Comparison of ENCODE assay signal across 16 cellular contexts in genomic region chr14:101721111-101721510, GRCh38. TPM values are rescaled to one million over a fixed set of nuclear protein-coding genes. Genes with fewer than 3 reads are reported as not detected.
A peak's percentile ranks its signal among the peaks of the same experiment; 100 is the strongest.
DNase-seq lines count a peak whose midpoint lies in the region; ATAC-seq, FAIRE-seq and TF ChIP-seq lines count a peak whose summit lies in the region.
"Had no signal": no experiment of that assay in that cellular context is flagged by ENCODE, and none has a peak within 500 bp of the region (broad histone marks: within the 10 kb centered on the region; RNA-seq: fewer than 3 reads in every experiment).

No MANE protein-coding gene starts in this region.

- no peak for TF ChIP-seq POLR2A in esophagus squamous epithelium (IDR thresholded peaks at IDR 0.05)
- no peak for TF ChIP-seq POLR2A in GM12891 (IDR thresholded peaks at IDR 0.05; ENCODE audit: low read depth, low read length)

- H3K9me3 ChIP-seq in SJSA1 (replicated peaks): no peaks in the 10 kb centered on the region
- no peaks in the 10 kb centered on the region for H3K9me3 ChIP-seq in esophagus squamous epithelium
- no peaks in the 10 kb centered on the region for H3K9me3 ChIP-seq in thymus (ENCODE audit: control insufficient read depth)

- no peaks in the 10 kb centered on the region for H3K9me3 Mint-ChIP-seq in activated T-cell treated with anti-CD3 and anti-CD28 coated beads, Interleukin-2, amount 50 U/mL, for 24 hours

- peak; percentile 27 for DNase-seq in activated T-cell treated with anti-CD3 and anti-CD28 coated beads, Interleukin-2, amount 50 U/mL, for 24 hours
- no peak for DNase-seq in activated T-cell treated with anti-CD3 and anti-CD28 coated beads, Interleukin-2, amount 50 U/mL, for 1 hour
- no peak for DNase-seq in SJSA1 (ENCODE audit: low read depth in 1 of 2, low spot score in 2 of 2)
- DNase-seq in esophagus squamous epithelium (lab: John Stamatoyannopoulos, UW): no peak
- DNase-seq in GM12891 (ENCODE audit: insufficient read length, low spot score): no peak
- DNase-seq: ACHN, aorta, erythroblast, glutamatergic neuron, NCI-H2029, posterior cingulate gyrus had no signal

- peaks cover 14% of the 10 kb centered on the region for H3K4me1 ChIP-seq in SJSA1 (replicated peaks)
- no peaks in the 10 kb centered on the region for H3K4me1 ChIP-seq in esophagus squamous epithelium
- H3K4me1 ChIP-seq in thymus (ENCODE audit: control insufficient read depth, insufficient read depth, low read length): peaks cover 14% of the 10 kb centered on the region

- peak overlapping the region; percentile 73 for H3K4me3 Mint-ChIP-seq in activated T-cell treated with anti-CD3 and anti-CD28 coated beads, Interleukin-2, amount 50 U/mL, for 24 hours

- H3K27ac ChIP-seq in SJSA1: peak overlapping the region; percentile 78; the same call in 1 of the 2 replicates
- H3K27ac ChIP-seq in esophagus squamous epithelium: peak overlapping the region in 3 of 4 donors; percentile 54 to 73 (median 73)
- peak overlapping the region; percentile 22 for H3K27ac ChIP-seq in thymus (ENCODE audit: low read depth)

- H3K4me3 ChIP-seq in SJSA1 (no peak overlapping the region), esophagus squamous epithelium (no peak overlapping the region), thymus (ENCODE audit: low read length) (no peak overlapping the region)

- intact Hi-C loops in esophagus squamous epithelium (cut with DNase I): no loop called here

- peak overlapping the region; percentile 59 for H3K27ac Mint-ChIP-seq in activated T-cell treated with anti-CD3 and anti-CD28 coated beads, Interleukin-2, amount 50 U/mL, for 24 hours

- ATAC-seq in GM19397 (IDR thresholded peaks at IDR 0.05; ENCODE audit: unreplicated experiment) (no peak), HG03139 (IDR thresholded peaks at IDR 0.05; ENCODE audit: unreplicated experiment) (no peak)
- ATAC-seq: Panc1 had no signal

- no peaks in the 10 kb centered on the region for H3K36me3 ChIP-seq in SJSA1
- H3K36me3 ChIP-seq in esophagus squamous epithelium: no peaks in the 10 kb centered on the region
- no peaks in the 10 kb centered on the region for H3K36me3 ChIP-seq in thymus (ENCODE audit: control insufficient read depth, insufficient read depth)

- 48 to 53% methylated on average over 4 to 5 of the region's 5 CpGs for WGBS in esophagus squamous epithelium, 2 donors
- WGBS in thymus: 48% methylated on average over 5 of the region's 5 CpGs

- H3K36me3 Mint-ChIP-seq in activated T-cell treated with anti-CD3 and anti-CD28 coated beads, Interleukin-2, amount 50 U/mL, for 24 hours (ENCODE audit: low read depth): no peaks in the 10 kb centered on the region

- H3K27me3 ChIP-seq in SJSA1 (replicated peaks) (no peaks in the 10 kb centered on the region), esophagus squamous epithelium (no peaks in the 10 kb centered on the region), thymus (ENCODE audit: control insufficient read depth, insufficient read depth) (no peaks in the 10 kb centered on the region)

- no peaks in the 10 kb centered on the region for H3K27me3 Mint-ChIP-seq in activated T-cell treated with anti-CD3 and anti-CD28 coated beads, Interleukin-2, amount 50 U/mL, for 24 hours

- peaks cover 54% of the 10 kb centered on the region for H3K4me1 Mint-ChIP-seq in activated T-cell treated with anti-CD3 and anti-CD28 coated beads, Interleukin-2, amount 50 U/mL, for 24 hours (ENCODE audit: low read depth)

- no peak for FAIRE-seq in GM12891 (lab: Jason Lieb, UNC)
- FAIRE-seq: keratinocyte had no signal

- no peak for TF ChIP-seq CTCF in esophagus squamous epithelium (IDR thresholded peaks at IDR 0.05)

TF ChIP-seq in GM12891, 5 proteins besides CTCF, POLR2A, EP300 and RAD21:
- TF ChIP-seq PAX5 (IDR thresholded peaks at IDR 0.05; ENCODE audit: insufficient read depth, low read length, severe bottlenecking) (no peak), SPI1 (IDR thresholded peaks at IDR 0.05; ENCODE audit: low read depth, low read length) (no peak), TAF1 (IDR thresholded peaks at IDR 0.05; ENCODE audit: low read depth, low read length) (no peak), POLR2AphosphoS5 (IDR thresholded peaks at IDR 0.05; ENCODE audit: low read depth, low read length) (no peak), POU2F2 (IDR thresholded peaks at IDR 0.05; ENCODE audit: low read depth, low read length) (no peak)

RNA-seq across cellular contexts. Expression of gene PPP2R5C, which starts 40.4 kb away (rescaled TPM):
- total RNA-seq in SJSA1 (2014; rRNA removed; shearing (Covaris generic)): 81.1 and 99.1 TPM in 2 replicates
- total RNA-seq in esophagus squamous epithelium: 10 to 100 TPM; 66.3 to 92.3 (median 83.4) TPM
- 144 TPM for polyA plus RNA-seq in thymus
- polyA plus RNA-seq in GM12891 (2012; ENCODE audit: low read depth, missing spikeins): 87.1 TPM

Comparison
In these comparisons a context has a peak if more than half of its experiments do, and no peak if none do; other contexts are left out.
1. H3K27ac ChIP-seq: peak in every context shown above with its lines; median percentile 78 in SJSA1; 73 in esophagus squamous epithelium; 22 in thymus.